In the genomic region with DNA sequence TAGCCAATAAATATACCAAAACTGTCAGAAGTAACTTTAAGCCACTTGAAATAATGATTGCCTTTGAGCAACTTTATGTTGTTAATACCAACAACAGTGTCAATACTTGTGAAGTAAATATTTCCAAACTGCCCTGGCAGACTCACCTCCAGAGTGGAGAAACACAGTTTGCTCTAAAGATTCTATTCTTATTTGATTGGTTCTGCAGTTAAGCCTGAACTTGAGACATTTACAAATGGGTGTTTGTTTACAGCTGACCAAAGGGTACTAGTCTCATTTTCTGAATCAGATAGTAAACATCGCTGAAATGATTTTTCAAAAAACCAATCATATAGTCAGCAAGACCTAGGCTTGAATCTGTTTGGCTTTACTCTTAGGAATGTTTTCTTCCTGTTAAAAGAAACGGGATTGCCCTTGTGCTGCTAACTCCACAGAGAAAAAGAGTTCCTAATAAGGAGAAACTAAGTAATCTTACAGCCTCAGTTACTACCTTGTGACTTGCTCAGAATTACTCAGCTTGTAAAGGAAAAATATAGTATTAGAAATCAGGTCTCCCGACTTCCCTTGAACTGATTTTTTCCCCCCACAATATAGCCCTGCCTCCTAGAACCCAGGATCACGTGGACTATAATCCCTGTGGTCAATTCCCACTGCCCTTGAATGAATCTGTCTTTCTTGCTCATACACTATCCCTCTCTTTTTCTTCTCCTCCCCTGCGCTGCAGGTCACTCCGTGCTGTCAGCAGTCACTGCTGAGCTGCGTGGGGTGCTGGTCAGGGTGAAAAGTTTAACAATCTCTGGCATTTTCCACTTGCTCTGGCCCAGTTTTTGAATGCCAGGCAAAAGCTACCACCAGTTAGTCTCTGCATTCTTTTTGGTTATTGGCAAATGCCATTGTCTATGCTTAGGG, we compare ENCODE assay signal across 12 cellular contexts. TPM values are rescaled to one million over a fixed set of nuclear protein-coding genes. Genes with fewer than 3 reads are reported as not detected.
DNase-seq lines count a peak whose midpoint lies in the region; ATAC-seq and TF ChIP-seq lines count a peak whose summit lies in the region.
"Had no signal": no experiment of that assay in that cellular context is flagged by ENCODE, and none has a peak within 500 bp of the region (broad histone marks: within the 10 kb centered on the region; RNA-seq: fewer than 3 reads in every experiment).

No MANE protein-coding gene starts in this region.

- DNase-seq in body of pancreas (peak in 2 of 4 donors; percentile 13), right cardiac atrium (no peak), psoas muscle (no peak), DMS79 (lab: John Stamatoyannopoulos, UW) (no peak), NOMO-1 (lab: John Stamatoyannopoulos, UW; ENCODE audit: unreplicated experiment in 2 of 2) (no peak)
- DNase-seq in stimulated activated CD4-positive, alpha-beta T cell treated with anti-CD3 and anti-CD28 coated beads, Interleukin-4, amount 100 ng/mL, for 24 hours: no peak
- DNase-seq: activated CD8-positive, alpha-beta T cell treated with anti-CD3 and anti-CD28 coated beads for 36 hours; NCI-H1048 had no signal

- no peaks in the 10 kb centered on the region for H3K36me3 ChIP-seq in BLaER1
- H3K36me3 ChIP-seq in body of pancreas (replicated peaks in 1 of 2; ENCODE audit: insufficient read depth in 1 of 2, low read depth in 2 of 2): no peaks in the 10 kb centered on the region
- no peaks in the 10 kb centered on the region for H3K36me3 ChIP-seq in psoas muscle (ENCODE audit: insufficient read depth in 1 of 2, low read depth in 1 of 2)

- no peak for TF ChIP-seq POLR2A in body of pancreas (IDR thresholded peaks at IDR 0.05)

- WGBS in body of pancreas, 2 donors: 26 to 33% methylated on average over 7 of the region's 7 CpGs
- 17% methylated on average over 7 of the region's 7 CpGs for WGBS in right cardiac atrium
- WGBS in psoas muscle, 3 donors: 16 to 20% (median 17%) methylated on average over 7 of the region's 7 CpGs

- ATAC-seq in body of pancreas (peak; percentile 64), right cardiac atrium (peak; percentile 55 to 59), psoas muscle (peak; percentile 45 to 61 (median 56)), GM18498 (IDR thresholded peaks at IDR 0.05; ENCODE audit: unreplicated experiment) (no peak)
- ATAC-seq: activated CD8-positive, alpha-beta T cell treated with anti-CD3 and anti-CD28 coated beads for 36 hours had no signal

- H3K27ac ChIP-seq in BLaER1: peak overlapping the region; percentile 63
- peak overlapping the region in 3 of 4 donors; percentile 13 to 59 (median 29) for H3K27ac ChIP-seq in body of pancreas
- H3K27ac ChIP-seq in right cardiac atrium (ENCODE audit: low read length): peak overlapping the region; percentile 44
- H3K27ac ChIP-seq in psoas muscle: peak overlapping the region; percentile 74
- H3K27ac ChIP-seq: C4-2B had no signal

- intact Hi-C loops in body of pancreas (cut with DNase I): no loop called here
- intact Hi-C loops in right cardiac atrium (cut with DNase I): loop anchor here in 1 of 4 donors (10.0 kb wide), 1 partner anchor 331 kb away; no protein-coding TSS in a partner anchor
- intact Hi-C loops in psoas muscle (cut with DNase I): no loop called here

- TF ChIP-seq CTCF in body of pancreas (IDR thresholded peaks at IDR 0.05) (no peak), psoas muscle (IDR thresholded peaks at IDR 0.05) (no peak)

- H3K27me3 ChIP-seq in BLaER1 (no peaks in the 10 kb centered on the region), body of pancreas (no peaks in the 10 kb centered on the region), right cardiac atrium (ENCODE audit: control insufficient read depth, insufficient read depth) (no peaks in the 10 kb centered on the region), psoas muscle (ENCODE audit: insufficient read depth in 3 of 3, low read length in 2 of 3) (no peaks in the 10 kb centered on the region)

- H4K20me1 ChIP-seq in BLaER1: no peaks in the 10 kb centered on the region

- no peak overlapping the region for H3K9ac ChIP-seq in BLaER1

- peak overlapping the region; percentile 76 for H3K4me2 ChIP-seq in BLaER1

- H3K4me3 ChIP-seq in BLaER1: no peak overlapping the region
- no peak overlapping the region for H3K4me3 ChIP-seq in body of pancreas
- no peak overlapping the region for H3K4me3 ChIP-seq in right cardiac atrium (ENCODE audit: low read length)
- peak overlapping the region; percentile 25 for H3K4me3 ChIP-seq in psoas muscle

- H3K9me3 ChIP-seq in BLaER1 (no peaks in the 10 kb centered on the region), body of pancreas (no peaks in the 10 kb centered on the region), right cardiac atrium (ENCODE audit: control insufficient read depth, low read length) (no peaks in the 10 kb centered on the region), psoas muscle (no peaks in the 10 kb centered on the region)

- H3K4me1 ChIP-seq in BLaER1 (peaks cover 35% of the 10 kb centered on the region), body of pancreas (peaks cover 8% of the 10 kb centered on the region), right cardiac atrium (ENCODE audit: control insufficient read depth, insufficient read depth, low read length) (peaks cover 3% of the 10 kb centered on the region), psoas muscle (peaks cover 25% of the 10 kb centered on the region)

RNA-seq across cellular contexts. Expression of gene MYOC, which starts 1.6 kb away (rescaled TPM):
- total RNA-seq in body of pancreas (1 to 10 TPM; 1.3 to 5.4 TPM), right cardiac atrium (1 to 10 TPM; 3.3 to 5.6 (median 4.2) TPM), psoas muscle (10 to 100 TPM in 1 of 4 donors, 1 to 10 TPM in 3; 3.1 to 12.6 (median 5.1) TPM)
- polyA plus RNA-seq in right cardiac atrium (8.3 TPM), psoas muscle (1 to 10 TPM; 1.1 to 2.4 (median 1.5) TPM)
- total RNA-seq: activated CD8-positive, alpha-beta T cell treated with anti-CD3 and anti-CD28 coated beads for 36 hours; lung microvascular endothelial cell had no signal

RNA-seq across cellular contexts. Expression of gene MYOCOS, which starts 32.0 kb away (rescaled TPM):
- total RNA-seq in body of pancreas (not detected), right cardiac atrium (not detected), psoas muscle (under 1 TPM in 1 of 4 donors, not detected in 3; 0.10 TPM)
- polyA plus RNA-seq in right cardiac atrium (0.02 TPM), psoas muscle (not detected)
- total RNA-seq: activated CD8-positive, alpha-beta T cell treated with anti-CD3 and anti-CD28 coated beads for 36 hours; lung microvascular endothelial cell had no signal
